Comparison of ENCODE assay signal across 8 cellular contexts in genomic region chr18:12726774-12727550, GRCh38. TPM values are rescaled to one million over a fixed set of nuclear protein-coding genes. Genes with fewer than 3 reads are reported as not detected.
DNase-seq lines count a peak whose midpoint lies in the region; ATAC-seq and TF ChIP-seq lines count a peak whose summit lies in the region.

No MANE protein-coding gene starts in this region.

- BruUV-seq in IMR-90 (replicated peaks; lab: Mats Ljungman, UMichigan) (no TSS peak), Panc1 (replicated peaks; lab: Mats Ljungman, UMichigan) (no TSS peak)

- no peak overlapping the region for H3K4me2 ChIP-seq in IMR-90 (ENCODE audit: low read depth, low read length)

- H3K27me3 Mint-ChIP-seq in activated T-helper 17 cell treated with anti-CD3 and anti-CD28 coated beads, Interleukin-2, amount 50 U/mL, for 72 hours, result no peaks in the 10 kb centered on the region

- H3K27ac Mint-ChIP-seq in activated T-helper 17 cell treated with anti-CD3 and anti-CD28 coated beads, Interleukin-2, amount 50 U/mL, for 72 hours, result no peak overlapping the region

- 33% methylated on average over 1 of the region's 14 CpGs; no CpG with 5 or more reads in 1 of the 2 experiments for WGBS in IMR-90 (ENCODE audit: extremely low coverage in 2 of 2, insufficient read length in 1 of 2), 2 experiments

- peak overlapping the region; percentile 97 for H2AK9ac ChIP-seq in IMR-90 (replicated peaks; ENCODE audit: low read depth, low read length, poor library complexity)

- H4K5ac ChIP-seq in IMR-90 (ENCODE audit: low read depth, low read length), result no peak overlapping the region

- H3K27ac ChIP-seq in IMR-90 (ENCODE audit: insufficient read depth, low read length) (no peak overlapping the region), Panc1 (ENCODE audit: low read length) (no peak overlapping the region), uterus (no peak overlapping the region)

- H3K4me3 Mint-ChIP-seq in activated T-helper 17 cell treated with anti-CD3 and anti-CD28 coated beads, Interleukin-2, amount 50 U/mL, for 72 hours, result no peak overlapping the region

- H4K20me1 ChIP-seq in IMR-90 (ENCODE audit: insufficient read depth, low read length), result no peaks in the 10 kb centered on the region

- no peak overlapping the region for H3K4ac ChIP-seq in IMR-90 (ENCODE audit: low read depth, low read length)

- POLR2A ChIA-PET in IMR-90 (lab: Charles Lee; ENCODE audit: unreplicated experiment) (no interaction called here), Panc1 (lab: Charles Lee) (no interaction called here)

- no peak overlapping the region for H2BK5ac ChIP-seq in IMR-90 (ENCODE audit: low read depth, low read length, poor library complexity, severe bottlenecking)

- peak; percentile 92 for TF ChIP-seq RAD21 in IMR-90 (IDR thresholded peaks at IDR 0.05; ENCODE audit: low read length)

- H3K27me3 ChIP-seq in IMR-90 (ENCODE audit: control insufficient read depth, insufficient read depth, low read length), result no peaks in the 10 kb centered on the region
- H3K27me3 ChIP-seq in Panc1 (ENCODE audit: control insufficient read depth, insufficient read depth, low read length), result no peaks in the 10 kb centered on the region
- H3K27me3 ChIP-seq in uterus, result no peaks in the 10 kb centered on the region

- TF ChIP-seq CTCF in IMR-90 (conservative IDR thresholded peaks at IDR 0.05; ENCODE audit: low read depth, low read length) (peak; percentile 89), Panc1 (IDR thresholded peaks at IDR 0.05) (peak; percentile 88), uterus (IDR thresholded peaks at IDR 0.05) (peak; percentile 81 to 91 (median 88))

- H3K4me3 ChIP-seq in IMR-90 (ENCODE audit: insufficient read depth, low read depth, low read length) (no peak overlapping the region), Panc1 (ENCODE audit: low read depth in 2 of 2, low read length in 2 of 2) (no peak overlapping the region), uterus (no peak overlapping the region)

- H2BK20ac ChIP-seq in IMR-90 (ENCODE audit: low read depth, low read length), result no peak overlapping the region

- CTCF ChIA-PET in IMR-90 (lab: Yijun Ruan, JAX) (interaction anchor here (0.7 to 5.2 kb wide), 10 partner anchors 11 to 409 kb away, joined by 3 to 38 read pairs (median 3); partner anchors contain the start of genes CEP76 and PSMG2), Panc1 (lab: Charles Lee) (interaction anchor here (0.9 to 2.0 kb wide), 3 partner anchors 168 to 208 kb away, joined by 5 to 9 read pairs (median 7); no protein-coding TSS in a partner anchor)

- H3K4me1 Mint-ChIP-seq in activated T-helper 17 cell treated with anti-CD3 and anti-CD28 coated beads, Interleukin-2, amount 50 U/mL, for 72 hours, result peaks cover 2% of the 10 kb centered on the region

- no peak overlapping the region for H3K23ac ChIP-seq in IMR-90 (ENCODE audit: low read depth, low read length)

- H2BK15ac ChIP-seq in IMR-90 (ENCODE audit: low read depth, low read length), result no peak overlapping the region

- no peaks in the 10 kb centered on the region for H3K9me1 ChIP-seq in IMR-90 (ENCODE audit: insufficient read depth, low read length)

- DNase-seq in DMS 273 treated with DMSO at 0.1 percent for 48 hours (lab: John Stamatoyannopoulos, UW), result peak; percentile 25
- DNase-seq in IMR-90, result peak; percentile 74
- DNase-seq in Panc1 (ENCODE audit: low read depth, low spot score), result peak; percentile 76
- peak; percentile 58 for DNase-seq in fibroblast of the conjunctiva (ENCODE audit: low read depth)
- DNase-seq in occipital lobe (lab: John Stamatoyannopoulos, UW), result peak; percentile 37
- peak; percentile 30 to 61 for DNase-seq in uterus

- H3K36me3 ChIP-seq in IMR-90 (ENCODE audit: control insufficient read depth, insufficient read depth, low read length) (peaks cover 21% of the 10 kb centered on the region), Panc1 (ENCODE audit: control insufficient read depth, insufficient read depth, low read length) (peaks cover 11% of the 10 kb centered on the region), uterus (no peaks in the 10 kb centered on the region)

- H3K36me3 Mint-ChIP-seq in activated T-helper 17 cell treated with anti-CD3 and anti-CD28 coated beads, Interleukin-2, amount 50 U/mL, for 72 hours (ENCODE audit: low read depth), result peaks cover 59% of the 10 kb centered on the region

- intact Hi-C loops in IMR-90 (cut with micrococcal nuclease), result loop anchor here (1.0 to 5.0 kb wide), 5 partner anchors 18 to 905 kb away; no protein-coding TSS in a partner anchor
- intact Hi-C loops in Panc1 (cut with micrococcal nuclease; ENCODE audit: unreplicated experiment), result loop anchor here (2.0 kb wide), 1 partner anchor 208 kb away; no protein-coding TSS in a partner anchor
- intact Hi-C loops in uterus (cut with DNase I; ENCODE audit: low total_unique reads), result loop anchor here (5.0 kb wide), 1 partner anchor 210 kb away; no protein-coding TSS in a partner anchor

- H2AK5ac ChIP-seq in IMR-90 (ENCODE audit: low read depth, low read length), result no peak overlapping the region

- no peak overlapping the region for H3K14ac ChIP-seq in IMR-90 (replicated peaks; ENCODE audit: low read depth, low read length)

- H2BK120ac ChIP-seq in IMR-90 (ENCODE audit: low read depth, low read length), result no peak overlapping the region

- H3K9me3 ChIP-seq in IMR-90 (ENCODE audit: control insufficient read depth, insufficient read depth, low read length) (peaks cover 3% of the 10 kb centered on the region; the same call in 1 of the 2 replicates), Panc1 (ENCODE audit: control insufficient read depth, insufficient read depth, low read depth, low read length) (no peaks in the 10 kb centered on the region), uterus (no peaks in the 10 kb centered on the region)

- no peak overlapping the region for H3K9ac ChIP-seq in IMR-90 (ENCODE audit: low read depth, low read length)

- no peak overlapping the region for H3K56ac ChIP-seq in IMR-90 (ENCODE audit: extremely low read depth, insufficient read depth, low read length)

- in situ Hi-C loops in IMR-90 (cut with MboI; ENCODE audit: low sequenced_read_pairs), result loop anchor here (25.0 kb wide), 1 partner anchor 435 kb away; no protein-coding TSS in a partner anchor
- in situ Hi-C loops in Panc1 (cut with HindIII; ENCODE audit: low pct_unique_long_range_greater_than_20kb, low sequenced_read_pairs), result no loop called here

- no peaks in the 10 kb centered on the region for H3K79me1 ChIP-seq in IMR-90 (ENCODE audit: low read depth in 1 of 2, low read length in 2 of 2)

- no peak overlapping the region for H4K91ac ChIP-seq in IMR-90 (ENCODE audit: insufficient read depth, low read depth, low read length)

- dilution Hi-C loops in IMR-90 (cut with HindIII; ENCODE audit: low sequenced_read_pairs, unreplicated experiment), result no loop called here

- peak; percentile 80 for ATAC-seq in IMR-90 (ENCODE audit: low read depth)
- peak; percentile 89 for ATAC-seq in Panc1
- ATAC-seq in activated T-helper 17 cell treated with anti-CD3 and anti-CD28 coated beads, Interleukin-2, amount 50 U/mL, for 72 hours (replicated peaks), result peak; percentile 39
- no peak for ATAC-seq in HG03460 (IDR thresholded peaks at IDR 0.05; ENCODE audit: unreplicated experiment)

- TF ChIP-seq POLR2A in IMR-90 (IDR thresholded peaks at IDR 0.05; ENCODE audit: low read depth, low read length) (no peak), uterus (IDR thresholded peaks at IDR 0.05) (no peak)

- H2AFZ ChIP-seq in IMR-90 (replicated peaks; ENCODE audit: low read length, poor library complexity), result peak overlapping the region; percentile 65

- no peaks in the 10 kb centered on the region for H3K9me3 Mint-ChIP-seq in activated T-helper 17 cell treated with anti-CD3 and anti-CD28 coated beads, Interleukin-2, amount 50 U/mL, for 72 hours

- H4K8ac ChIP-seq in IMR-90 (ENCODE audit: low read depth in 2 of 2, low read length in 2 of 2), result no peak overlapping the region

- no peak overlapping the region for H3K18ac ChIP-seq in IMR-90 (ENCODE audit: low read depth, low read length)

- H3K4me1 ChIP-seq in IMR-90 (ENCODE audit: control insufficient read depth, insufficient read depth, low read length), result no peaks in the 10 kb centered on the region; the same call in 1 of the 2 replicates
- peaks cover 4% of the 10 kb centered on the region; the same call in 1 of the 2 replicates for H3K4me1 ChIP-seq in Panc1 (ENCODE audit: control insufficient read depth, insufficient read depth, low read length)
- no peaks in the 10 kb centered on the region for H3K4me1 ChIP-seq in uterus

TF ChIP-seq in IMR-90, 13 proteins besides CTCF, POLR2A, EP300 and RAD21 (continues in another document):
- TF ChIP-seq, protein P1, sequence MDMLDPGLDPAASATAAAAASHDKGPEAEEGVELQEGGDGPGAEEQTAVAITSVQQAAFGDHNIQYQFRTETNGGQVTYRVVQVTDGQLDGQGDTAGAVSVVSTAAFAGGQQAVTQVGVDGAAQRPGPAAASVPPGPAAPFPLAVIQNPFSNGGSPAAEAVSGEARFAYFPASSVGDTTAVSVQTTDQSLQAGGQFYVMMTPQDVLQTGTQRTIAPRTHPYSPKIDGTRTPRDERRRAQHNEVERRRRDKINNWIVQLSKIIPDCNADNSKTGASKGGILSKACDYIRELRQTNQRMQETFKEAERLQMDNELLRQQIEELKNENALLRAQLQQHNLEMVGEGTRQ (IDR thresholded peaks at IDR 0.05; ENCODE audit: low read depth, low read length), result no peak
- TF ChIP-seq BHLHE40 (IDR thresholded peaks at IDR 0.05; ENCODE audit: low read depth, low read length) (no peak), CHD1 (IDR thresholded peaks at IDR 0.05; ENCODE audit: low read depth, low read length) (no peak), FOS (IDR thresholded peaks at IDR 0.05; ENCODE audit: low read depth, low read length) (no peak), RCOR1 (IDR thresholded peaks at IDR 0.05; ENCODE audit: insufficient replicate concordance, low read length) (no peak), MAFK (IDR thresholded peaks at IDR 0.05; ENCODE audit: low read depth, low read length) (no peak)

RNA-seq across cellular contexts. Expression of gene PSMG2, which starts 24.1 kb away (rescaled TPM):
- 59.5 and 60.8 TPM in 2 replicates for total RNA-seq in IMR-90 (2012; rRNA removed)
- 30.4 and 34.4 TPM in 2 replicates for polyA plus RNA-seq in IMR-90 (2012; rRNA removed)
- 16.0 and 17.5 TPM in 2 replicates for polyA plus RNA-seq in IMR-90 (2012; cell fraction: cytosol; rRNA removed)
- 5.7 and 26.1 TPM in 2 replicates for polyA plus RNA-seq in IMR-90 (2012; cell fraction: nucleus; rRNA removed; ENCODE audit: low replicate concordance)
- total RNA-seq in Panc1 (2021; ENCODE audit: unreplicated experiment), result 63.1 TPM
- 33.1 TPM for polyA plus RNA-seq in Panc1 (2012; ENCODE audit: insufficient read length)
- total RNA-seq in activated T-helper 17 cell treated with anti-CD3 and anti-CD28 coated beads, Interleukin-2, amount 50 U/mL, for 72 hours, result 100 to 1,000 TPM in 1 of 2 donors, 10 to 100 TPM in 1; 59.6 to 105 TPM
- total RNA-seq in occipital lobe, result 73.2 TPM
- 10 to 100 TPM; 62.4 to 70.2 (median 69.0) TPM for total RNA-seq in uterus

RNA-seq across cellular contexts. Expression of gene CEP76, which starts 24.4 kb away (rescaled TPM):
- 8.1 and 8.3 TPM in 2 replicates for total RNA-seq in IMR-90 (2012; rRNA removed)
- polyA plus RNA-seq in IMR-90 (2012; rRNA removed), result 4.8 and 5.1 TPM in 2 replicates
- 1.6 and 4.0 TPM in 2 replicates for polyA plus RNA-seq in IMR-90 (2012; cell fraction: cytosol; rRNA removed)
- 2.7 and 5.1 TPM in 2 replicates for polyA plus RNA-seq in IMR-90 (2012; cell fraction: nucleus; rRNA removed; ENCODE audit: low replicate concordance)
- total RNA-seq in Panc1 (2021; ENCODE audit: unreplicated experiment), result 12.9 TPM
- 6.2 TPM for polyA plus RNA-seq in Panc1 (2012; ENCODE audit: insufficient read length)
- 10 to 100 TPM; 12.0 to 14.7 TPM for total RNA-seq in activated T-helper 17 cell treated with anti-CD3 and anti-CD28 coated beads, Interleukin-2, amount 50 U/mL, for 72 hours
- total RNA-seq in occipital lobe, result 22.5 TPM
- 10 to 100 TPM in 2 of 4 donors, 1 to 10 TPM in 2; 5.6 to 35.6 (median 11.7) TPM for total RNA-seq in uterus

Comparison
In these comparisons a context has a peak if more than half of its experiments do, and no peak if none do; other contexts are left out.
1. DNase-seq: peak in every context shown above with its lines; median percentile 76 in Panc1; 74 in IMR-90; 58 in fibroblast of the conjunctiva; 46 in uterus; 37 in occipital lobe; 25 in DMS 273 treated with DMSO at 0.1 percent for 48 hours.